14 cellular contexts compared by ENCODE assay signal in the genomic region with DNA sequence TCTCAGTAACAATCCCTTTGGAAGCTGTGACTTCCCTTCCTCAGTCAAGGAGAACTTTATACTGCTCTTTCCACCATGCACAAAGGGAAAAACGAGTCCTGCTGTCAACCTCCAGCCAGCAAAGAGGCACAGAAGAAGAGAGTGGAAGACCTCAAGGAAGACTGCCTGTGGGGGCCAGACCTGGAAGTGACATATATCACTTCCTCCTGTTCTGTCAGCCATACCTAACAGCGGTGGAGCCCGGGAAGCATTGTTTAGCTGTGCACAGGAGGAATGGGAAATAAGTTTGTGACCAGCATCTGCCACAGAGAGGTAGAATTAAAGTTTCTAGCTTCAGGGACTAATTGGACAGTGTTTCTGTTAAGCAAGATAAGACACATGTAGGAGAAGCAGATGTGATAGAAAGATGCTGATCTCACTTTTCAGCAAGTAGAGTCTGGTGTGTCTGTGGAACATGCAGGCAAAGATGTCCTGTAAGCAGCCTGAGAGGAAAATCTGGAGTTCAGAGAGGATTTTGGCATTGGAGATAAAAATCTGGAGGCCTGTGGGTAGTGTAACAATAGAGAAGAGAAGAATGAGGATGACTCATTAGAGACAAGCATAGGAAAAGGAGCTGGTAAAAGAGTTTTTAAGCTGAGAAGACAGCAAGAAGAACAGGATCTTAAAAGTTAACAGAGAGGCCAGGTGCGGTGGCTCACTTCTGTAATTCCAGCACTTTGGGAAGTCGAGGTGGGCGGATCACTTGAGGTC.
A peak's percentile ranks its signal among the peaks of the same experiment; 100 is the strongest.
DNase-seq lines count a peak whose midpoint lies in the region; ATAC-seq lines count a peak whose summit lies in the region.
"Had no signal": no experiment of that assay in that cellular context is flagged by ENCODE, and none has a peak within 500 bp of the region (broad histone marks: within the 10 kb centered on the region; RNA-seq: fewer than 3 reads in every experiment).

No MANE protein-coding gene starts in this region.

- DNase-seq in NCI-H82 (lab: John Stamatoyannopoulos, UW): peak; percentile 35
- no peak for DNase-seq in NCI-H82 treated with DMSO at 0.1 percent for 48 hours (lab: John Stamatoyannopoulos, UW; ENCODE audit: unreplicated experiment)
- peak; percentile 66 for DNase-seq in RPMI7951 (ENCODE audit: low read depth)
- DNase-seq in stromal cell of bone marrow (ENCODE audit: low read depth): peak; percentile 18
- no peak for DNase-seq in GDM1 (lab: John Stamatoyannopoulos, UW)
- DNase-seq: activated CD8-positive, alpha-beta T cell treated with anti-CD3 and anti-CD28 coated beads for 36 hours; activated naive CD4-positive, alpha-beta T cell; central memory CD4-positive, alpha-beta T cell; H9; NCI-H146; T1000 had no signal

- peak; percentile 65 for ATAC-seq in esophagus mucosa
- no peak for ATAC-seq in HG02970 (IDR thresholded peaks at IDR 0.05; ENCODE audit: low FRiP score, unreplicated experiment)
- no peak for ATAC-seq in HG03520 (IDR thresholded peaks at IDR 0.05; ENCODE audit: unreplicated experiment)
- ATAC-seq: activated CD8-positive, alpha-beta T cell treated with anti-CD3 and anti-CD28 coated beads for 36 hours had no signal

Comparison
In these comparisons a context has a peak if more than half of its experiments do, and no peak if none do; other contexts are left out.
1. DNase-seq: peak in NCI-H82 (single experiment), RPMI7951 (single experiment) and stromal cell of bone marrow (single experiment); none in NCI-H82 treated with DMSO at 0.1 percent for 48 hours (single experiment) and GDM1 (single experiment).